ENCODE assay signal across 24 cellular contexts in the genomic region with DNA sequence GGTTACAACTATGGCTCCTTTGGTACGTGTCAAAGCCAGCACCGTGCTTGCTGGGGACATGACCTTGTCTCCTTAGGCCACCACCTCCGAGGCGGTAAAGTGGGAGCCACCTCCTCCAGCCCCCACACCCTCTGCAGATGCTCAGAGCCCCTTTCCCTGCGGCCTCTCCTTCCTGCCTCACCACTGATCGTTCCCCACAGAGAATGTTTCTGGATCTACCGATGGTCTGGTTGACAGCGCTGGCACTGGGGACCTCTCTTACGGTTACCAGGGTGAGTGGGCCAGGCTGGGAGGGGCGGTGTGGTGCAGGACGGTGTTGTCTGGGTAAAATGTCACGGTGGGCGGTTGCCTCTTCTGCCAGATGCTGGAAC. TPM values are rescaled to one million over a fixed set of nuclear protein-coding genes. Genes with fewer than 3 reads are reported as not detected.
DNase-seq lines count a peak whose midpoint lies in the region; ATAC-seq, FAIRE-seq and TF ChIP-seq lines count a peak whose summit lies in the region.
"Had no signal": no experiment of that assay in that cellular context is flagged by ENCODE, and none has a peak within 500 bp of the region (broad histone marks: within the 10 kb centered on the region; RNA-seq: fewer than 3 reads in every experiment).

No MANE protein-coding gene starts in this region.

- no peak for ATAC-seq in right lobe of liver
- ATAC-seq in HepG2: no peak
- ATAC-seq in activated CD4-positive, alpha-beta T cell treated with anti-CD3 and anti-CD28 coated beads for 36 hours: no peak
- no peak for ATAC-seq in GM18511 (IDR thresholded peaks at IDR 0.05; ENCODE audit: unreplicated experiment)
- ATAC-seq: activated T-helper 17 cell treated with anti-CD3 and anti-CD28 coated beads, Interleukin-2, amount 50 U/mL, for 72 hours; left lobe of liver had no signal

- H3K4me3 ChIP-seq in right lobe of liver (no peak overlapping the region), HepG2 (replicated peaks in 1 of 3; ENCODE audit: insufficient read depth in 1 of 3, low read depth in 2 of 3, low read length in 3 of 3) (no peak overlapping the region), colonic mucosa (no peak overlapping the region)
- H3K4me3 ChIP-seq: cardiac muscle cell, esophagus muscularis mucosa, thyroid gland had no signal

- no peak overlapping the region for H2AFZ ChIP-seq in HepG2 (ENCODE audit: low read length)

- peaks cover 0 to 67% (median 26%) of the 10 kb centered on the region in 4 donors for H3K36me3 ChIP-seq in right lobe of liver
- H3K36me3 ChIP-seq in HepG2 (replicated peaks in 1 of 2; ENCODE audit: control insufficient read depth in 1 of 2, insufficient read depth in 2 of 2, low read length in 2 of 2): peaks cover 9 to 23% of the 10 kb centered on the region in 2 experiments; a peak in 4 of 5 replicates
- no peaks in the 10 kb centered on the region for H3K36me3 ChIP-seq in colonic mucosa

- BruUV-seq in HepG2 (replicated peaks; lab: Mats Ljungman, UMichigan): no TSS peak

- TF ChIP-seq EP300 in HepG2 (IDR thresholded peaks at IDR 0.05; ENCODE audit: low read depth in 2 of 2, low read length in 2 of 2) (no peak), HepG2 (CRISPR knock-in tag; IDR thresholded peaks at IDR 0.05; ENCODE audit: borderline replicate concordance) (no peak)

- H3K79me2 ChIP-seq in HepG2 (ENCODE audit: insufficient read depth, low read length): no peaks in the 10 kb centered on the region

- no peaks in the 10 kb centered on the region for H3K27me3 Mint-ChIP-seq in neural crest cell (ENCODE audit: low read depth)
- H3K27me3 Mint-ChIP-seq in activated CD4-positive, alpha-beta T cell treated with anti-CD3 and anti-CD28 coated beads for 36 hours: no peaks in the 10 kb centered on the region
- H3K27me3 Mint-ChIP-seq: activated T-helper 17 cell treated with anti-CD3 and anti-CD28 coated beads, Interleukin-2, amount 50 U/mL, for 72 hours had no signal

- H3K4me3 Mint-ChIP-seq in neural crest cell: no peak overlapping the region
- no peak overlapping the region for H3K4me3 Mint-ChIP-seq in activated CD4-positive, alpha-beta T cell treated with anti-CD3 and anti-CD28 coated beads for 36 hours
- H3K4me3 Mint-ChIP-seq: activated T-helper 17 cell treated with anti-CD3 and anti-CD28 coated beads, Interleukin-2, amount 50 U/mL, for 72 hours had no signal

- H3K9ac ChIP-seq in HepG2 (ENCODE audit: insufficient read depth, low read depth, low read length): no peak overlapping the region
- H3K9ac ChIP-seq in colonic mucosa (ENCODE audit: low read depth in 2 of 2, low read length in 2 of 2): peak overlapping the region in 1 of 2 donors; percentile 26

- peaks cover 7% of the 10 kb centered on the region for H3K4me1 Mint-ChIP-seq in neural crest cell
- H3K4me1 Mint-ChIP-seq in activated CD4-positive, alpha-beta T cell treated with anti-CD3 and anti-CD28 coated beads for 36 hours: no peaks in the 10 kb centered on the region
- H3K4me1 Mint-ChIP-seq: activated T-helper 17 cell treated with anti-CD3 and anti-CD28 coated beads, Interleukin-2, amount 50 U/mL, for 72 hours had no signal

- no peaks in the 10 kb centered on the region for H3K9me3 ChIP-seq in right lobe of liver
- no peaks in the 10 kb centered on the region for H3K9me3 ChIP-seq in HepG2 (ENCODE audit: low read length)
- H3K9me3 ChIP-seq in colonic mucosa: no peaks in the 10 kb centered on the region
- H3K9me3 ChIP-seq: Caco-2, esophagus muscularis mucosa, thyroid gland had no signal

- WGBS in right lobe of liver (ENCODE audit: insufficient coverage, low coverage, low lambda C conversion rate, missing lambda C conversion rate): no CpG with 5 or more reads among the region's 13 CpGs
- WGBS in HepG2 (ENCODE audit: low lambda C conversion rate): 93% methylated on average over 13 of the region's 13 CpGs

- no peak for TF ChIP-seq POLR2A in right lobe of liver (IDR thresholded peaks at IDR 0.05)
- TF ChIP-seq POLR2A in HepG2 (IDR thresholded peaks at IDR 0.05; ENCODE audit: insufficient read depth in 1 of 2, low read depth in 2 of 2, low read length in 2 of 2): no peak
- no peak for TF ChIP-seq POLR2A in H54 (IDR thresholded peaks at IDR 0.05; ENCODE audit: low read depth, low read length)

- no peak overlapping the region for H3K4me2 ChIP-seq in HepG2 (ENCODE audit: low read depth, low read length)

- H3K27me3 ChIP-seq in right lobe of liver (no peaks in the 10 kb centered on the region), HepG2 (ENCODE audit: control insufficient read depth in 1 of 2, insufficient read depth in 2 of 2, low read length in 2 of 2) (no peaks in the 10 kb centered on the region), colonic mucosa (no peaks in the 10 kb centered on the region)
- H3K27me3 ChIP-seq: cardiac muscle cell, esophagus muscularis mucosa, thyroid gland had no signal

- CTCF ChIA-PET in HepG2 (lab: Yijun Ruan, JAX; ENCODE audit: low intra/inter-chr PET ratio, low total read pairs): no interaction called here
- CTCF ChIA-PET in activated CD4-positive, alpha-beta T cell treated with anti-CD3 and anti-CD28 coated beads for 36 hours (lab: Charles Lee): interaction anchor here (0.6 kb wide), 1 partner anchor 9 kb away, joined by 3 read pairs; a partner anchor contains a TSS

- H3K4me1 ChIP-seq in right lobe of liver (no peaks in the 10 kb centered on the region), HepG2 (ENCODE audit: insufficient read depth, low read length) (peaks cover 20% of the 10 kb centered on the region), colonic mucosa (no peaks in the 10 kb centered on the region)
- H3K4me1 ChIP-seq: thyroid gland had no signal

- H3K9me3 Mint-ChIP-seq in neural crest cell: no peaks in the 10 kb centered on the region
- H3K9me3 Mint-ChIP-seq in activated CD4-positive, alpha-beta T cell treated with anti-CD3 and anti-CD28 coated beads for 36 hours (ENCODE audit: low read depth): no peaks in the 10 kb centered on the region
- H3K9me3 Mint-ChIP-seq: activated T-helper 17 cell treated with anti-CD3 and anti-CD28 coated beads, Interleukin-2, amount 50 U/mL, for 72 hours had no signal

- H3K27ac ChIP-seq in right lobe of liver (no peak overlapping the region), HepG2 (ENCODE audit: extremely low read length, insufficient read depth, low read length) (no peak overlapping the region), colonic mucosa (no peak overlapping the region)
- H3K27ac ChIP-seq: cardiac muscle cell, thyroid gland had no signal

- no peak for TF ChIP-seq RAD21 in HepG2 (CRISPR knock-in tag; IDR thresholded peaks at IDR 0.05)

- in situ Hi-C loops in HepG2 (cut with HindIII; ENCODE audit: extremely low pct_ligation_motif_present, low pct_unique_long_range_greater_than_20kb): no loop called here

- FAIRE-seq in HepG2 (lab: Jason Lieb, UNC) (no peak), H54 (lab: Jason Lieb, UNC) (no peak)
- FAIRE-seq: GM18507 had no signal

- no peaks in the 10 kb centered on the region for H4K20me1 ChIP-seq in HepG2 (ENCODE audit: insufficient read depth, low read length)

- peak overlapping the region; percentile 12 for H3K27ac Mint-ChIP-seq in neural crest cell (ENCODE audit: unreplicated experiment)
- no peak overlapping the region for H3K27ac Mint-ChIP-seq in activated CD4-positive, alpha-beta T cell treated with anti-CD3 and anti-CD28 coated beads for 36 hours
- H3K27ac Mint-ChIP-seq: activated T-helper 17 cell treated with anti-CD3 and anti-CD28 coated beads, Interleukin-2, amount 50 U/mL, for 72 hours had no signal

- POLR2A ChIA-PET in HepG2 (lab: Yijun Ruan, JAX): no interaction called here
- POLR2A ChIA-PET in activated CD4-positive, alpha-beta T cell treated with anti-CD3 and anti-CD28 coated beads for 36 hours (lab: Charles Lee): no interaction called here

- TF ChIP-seq CTCF in right lobe of liver (IDR thresholded peaks at IDR 0.05): no peak
- no peak for TF ChIP-seq CTCF in HepG2 (CRISPR knock-in tag; IDR thresholded peaks at IDR 0.05)
- TF ChIP-seq CTCF in colonic mucosa (IDR thresholded peaks at IDR 0.05): no peak
- no peak for TF ChIP-seq CTCF in neural crest cell (conservative IDR thresholded peaks at IDR 0.05)

- intact Hi-C loops in right lobe of liver (cut with DNase I) (no loop called here), HepG2 (cut with micrococcal nuclease; ENCODE audit: unreplicated experiment) (no loop called here), colonic mucosa (cut with DNase I) (no loop called here)
- intact Hi-C loops in activated CD4-positive, alpha-beta T cell treated with anti-CD3 and anti-CD28 coated beads for 36 hours (cut with DNase I, micrococcal nuclease): no loop called here

- no peaks in the 10 kb centered on the region for H3K36me3 Mint-ChIP-seq in neural crest cell (ENCODE audit: low read depth)
- H3K36me3 Mint-ChIP-seq in activated CD4-positive, alpha-beta T cell treated with anti-CD3 and anti-CD28 coated beads for 36 hours (ENCODE audit: low read depth): peaks cover 2% of the 10 kb centered on the region

- DNase-seq in right lobe of liver (peak; percentile 14 to 37 (median 32)), HepG2 (ENCODE audit: low spot score) (no peak), colonic mucosa (peak; percentile 16), neural crest cell (ENCODE audit: low read depth, low spot score) (no peak), 8988T (no peak), H54 (ENCODE audit: insufficient read length, low spot score) (no peak)
- DNase-seq in activated CD4-positive, alpha-beta T cell treated with anti-CD3 and anti-CD28 coated beads for 36 hours: no peak
- DNase-seq: activated CD8-positive, alpha-beta memory T cell treated with anti-CD3 and anti-CD28 coated beads for 24 hours; effector CD4-positive, alpha-beta T cell; EL; NCI-H1417; NCI-H2171 treated with DMSO at 0.1 percent for 48 hours; NCI-H69; retina; SHP77 treated with DMSO at 0.1 percent for 48 hours; stimulated activated CD4-positive, alpha-beta T cell treated with anti-CD3 and anti-CD28 coated beads, Interleukin-15, amount 100 ng/mL, for 24 hours had no signal

RNA-seq across cellular contexts. Expression of a gene that starts 8.9 kb away (rescaled TPM):
- total RNA-seq in right lobe of liver (10 to 100 TPM; 24.6 to 49.9 (median 35.5) TPM), HepG2 (2016; rRNA removed; fragmentation: Illumina TruSeq; extraction: Trizol) (6.8 and 11.5 TPM in 2 replicates), colonic mucosa (10 to 100 TPM; 42.9 to 69.3 TPM), neural crest cell (33.5 and 37.6 TPM in 2 replicates)
- total RNA-seq in HepG2 (2016; cell fraction: cytosol; rRNA removed; fragmentation: Illumina TruSeq; extraction: Trizol; ENCODE audit: low read depth): 8.7 and 10.3 TPM in 2 replicates
- total RNA-seq in HepG2 (2016; cell fraction: insoluble cytoplasmic fraction; rRNA removed; fragmentation: Illumina TruSeq; extraction: Trizol): 6.4 and 12.0 TPM in 2 replicates
- total RNA-seq in HepG2 (2016; cell fraction: membrane; rRNA removed; fragmentation: Illumina TruSeq; extraction: Trizol): 8.6 and 9.5 TPM in 2 replicates
- 15.6 and 17.2 TPM in 2 replicates for total RNA-seq in HepG2 (2016; cell fraction: nucleus; rRNA removed; fragmentation: Illumina TruSeq; extraction: Trizol)
- polyA plus RNA-seq in HepG2 (2011; rRNA removed): 26.8 and 28.0 TPM in 2 replicates
- 10.5 and 14.3 TPM in 2 replicates for polyA plus RNA-seq in HepG2 (2011; cell fraction: cytosol; rRNA removed)
- 82.0 and 109 TPM in 2 replicates for polyA plus RNA-seq in HepG2 (2011; cell fraction: nucleus; rRNA removed)
- polyA plus RNA-seq in HepG2 (2012): 15.1 and 15.4 TPM in 2 replicates
- 1.9 and 2.2 TPM in 2 replicates for polyA plus RNA-seq in HepG2 (2016; cell fraction: cytosol; fragmentation: Illumina TruSeq; extraction: Trizol; ENCODE audit: low read depth)
- polyA plus RNA-seq in HepG2 (2016; cell fraction: insoluble cytoplasmic fraction; fragmentation: Illumina TruSeq; extraction: Trizol; ENCODE audit: low read depth): 7.8 and 8.9 TPM in 2 replicates
- 6.0 and 6.6 TPM in 2 replicates for polyA plus RNA-seq in HepG2 (2016; cell fraction: membrane; fragmentation: Illumina TruSeq; extraction: Trizol; ENCODE audit: low read depth)
- polyA plus RNA-seq in HepG2 (2016; cell fraction: nucleus; fragmentation: Illumina TruSeq; extraction: Trizol; ENCODE audit: insufficient read depth, low read depth): 24.9 and 26.7 TPM in 2 replicates
- polyA minus RNA-seq in HepG2 (2011; rRNA and poly(A)+ RNA removed; ENCODE audit: low replicate concordance): 25.1 and 71.4 TPM in 2 replicates
- polyA minus RNA-seq in HepG2 (2011; cell fraction: cytosol; rRNA and poly(A)+ RNA removed): 11.7 and 19.1 TPM in 2 replicates
- 32.3 and 34.8 TPM in 2 replicates for polyA minus RNA-seq in HepG2 (2011; cell fraction: nucleus; rRNA and poly(A)+ RNA removed)
- 10 to 100 TPM; 21.5 to 23.7 TPM for total RNA-seq in activated CD4-positive, alpha-beta T cell treated with anti-CD3 and anti-CD28 coated beads for 36 hours

RNA-seq across cellular contexts. Expression of a gene that starts 11.8 kb away (rescaled TPM):
- total RNA-seq in right lobe of liver (100 to 1,000 TPM in 4 of 6 experiments, 10 to 100 TPM in 2; 41.2 to 158 (median 112) TPM), HepG2 (2016; rRNA removed; fragmentation: Illumina TruSeq; extraction: Trizol) (75.4 and 93.7 TPM in 2 replicates), colonic mucosa (100 to 1,000 TPM in 1 of 2 donors, 10 to 100 TPM in 1; 86.8 to 989 TPM), neural crest cell (6.4 and 7.7 TPM in 2 replicates)
- total RNA-seq in HepG2 (2016; cell fraction: cytosol; rRNA removed; fragmentation: Illumina TruSeq; extraction: Trizol; ENCODE audit: low read depth): 15.8 and 16.5 TPM in 2 replicates
- 83.7 and 102 TPM in 2 replicates for total RNA-seq in HepG2 (2016; cell fraction: insoluble cytoplasmic fraction; rRNA removed; fragmentation: Illumina TruSeq; extraction: Trizol)
- total RNA-seq in HepG2 (2016; cell fraction: membrane; rRNA removed; fragmentation: Illumina TruSeq; extraction: Trizol): 20.1 and 22.3 TPM in 2 replicates
- total RNA-seq in HepG2 (2016; cell fraction: nucleus; rRNA removed; fragmentation: Illumina TruSeq; extraction: Trizol): 36.8 and 37.1 TPM in 2 replicates
- polyA plus RNA-seq in HepG2 (2011; rRNA removed): 12.6 and 14.1 TPM in 2 replicates
- 11.6 and 11.8 TPM in 2 replicates for polyA plus RNA-seq in HepG2 (2011; cell fraction: cytosol; rRNA removed)
- polyA plus RNA-seq in HepG2 (2011; cell fraction: nucleus; rRNA removed): 25.0 and 34.5 TPM in 2 replicates
- polyA plus RNA-seq in HepG2 (2012): 3.6 and 5.8 TPM in 2 replicates
- 19.4 and 20.0 TPM in 2 replicates for polyA plus RNA-seq in HepG2 (2016; cell fraction: cytosol; fragmentation: Illumina TruSeq; extraction: Trizol; ENCODE audit: low read depth)
- polyA plus RNA-seq in HepG2 (2016; cell fraction: insoluble cytoplasmic fraction; fragmentation: Illumina TruSeq; extraction: Trizol; ENCODE audit: low read depth): 110 TPM in 2 replicates
- 20.4 and 20.8 TPM in 2 replicates for polyA plus RNA-seq in HepG2 (2016; cell fraction: membrane; fragmentation: Illumina TruSeq; extraction: Trizol; ENCODE audit: low read depth)
- polyA plus RNA-seq in HepG2 (2016; cell fraction: nucleus; fragmentation: Illumina TruSeq; extraction: Trizol; ENCODE audit: insufficient read depth, low read depth): 55.4 and 61.9 TPM in 2 replicates
- polyA minus RNA-seq in HepG2 (2011; rRNA and poly(A)+ RNA removed; ENCODE audit: low replicate concordance): 1.5 and 8.0 TPM in 2 replicates
- polyA minus RNA-seq in HepG2 (2011; cell fraction: cytosol; rRNA and poly(A)+ RNA removed): 2.4 and 3.3 TPM in 2 replicates
- polyA minus RNA-seq in HepG2 (2011; cell fraction: nucleus; rRNA and poly(A)+ RNA removed): 5.0 and 7.5 TPM in 2 replicates
- 1 to 10 TPM; 1.6 to 2.0 TPM for total RNA-seq in activated CD4-positive, alpha-beta T cell treated with anti-CD3 and anti-CD28 coated beads for 36 hours

RNA-seq across cellular contexts. Expression of a gene that starts 43.3 kb away (rescaled TPM):
- total RNA-seq in right lobe of liver (10 to 100 TPM; 22.2 to 39.1 (median 29.3) TPM), HepG2 (2016; rRNA removed; fragmentation: Illumina TruSeq; extraction: Trizol) (104 and 178 TPM in 2 replicates), colonic mucosa (10 to 100 TPM; 76.4 to 80.5 TPM), neural crest cell (132 and 134 TPM in 2 replicates)
- 34.4 and 37.3 TPM in 2 replicates for total RNA-seq in HepG2 (2016; cell fraction: cytosol; rRNA removed; fragmentation: Illumina TruSeq; extraction: Trizol; ENCODE audit: low read depth)
- total RNA-seq in HepG2 (2016; cell fraction: insoluble cytoplasmic fraction; rRNA removed; fragmentation: Illumina TruSeq; extraction: Trizol): 107 and 164 TPM in 2 replicates
- total RNA-seq in HepG2 (2016; cell fraction: membrane; rRNA removed; fragmentation: Illumina TruSeq; extraction: Trizol): 37.1 and 43.1 TPM in 2 replicates
- total RNA-seq in HepG2 (2016; cell fraction: nucleus; rRNA removed; fragmentation: Illumina TruSeq; extraction: Trizol): 42.3 and 46.9 TPM in 2 replicates
- 27.0 and 28.8 TPM in 2 replicates for polyA plus RNA-seq in HepG2 (2011; rRNA removed)
- polyA plus RNA-seq in HepG2 (2011; cell fraction: cytosol; rRNA removed): 21.8 and 24.3 TPM in 2 replicates
- 15.1 and 15.4 TPM in 2 replicates for polyA plus RNA-seq in HepG2 (2011; cell fraction: nucleus; rRNA removed)
- 23.9 and 26.9 TPM in 2 replicates for polyA plus RNA-seq in HepG2 (2012)
- 2.7 and 3.0 TPM in 2 replicates for polyA plus RNA-seq in HepG2 (2016; cell fraction: cytosol; fragmentation: Illumina TruSeq; extraction: Trizol; ENCODE audit: low read depth)
- 70.7 and 75.2 TPM in 2 replicates for polyA plus RNA-seq in HepG2 (2016; cell fraction: insoluble cytoplasmic fraction; fragmentation: Illumina TruSeq; extraction: Trizol; ENCODE audit: low read depth)
- 12.5 and 14.8 TPM in 2 replicates for polyA plus RNA-seq in HepG2 (2016; cell fraction: membrane; fragmentation: Illumina TruSeq; extraction: Trizol; ENCODE audit: low read depth)
- polyA plus RNA-seq in HepG2 (2016; cell fraction: nucleus; fragmentation: Illumina TruSeq; extraction: Trizol; ENCODE audit: insufficient read depth, low read depth): 26.9 and 30.3 TPM in 2 replicates
- polyA minus RNA-seq in HepG2 (2011; rRNA and poly(A)+ RNA removed; ENCODE audit: low replicate concordance): 84.0 and 119 TPM in 2 replicates
- polyA minus RNA-seq in HepG2 (2011; cell fraction: cytosol; rRNA and poly(A)+ RNA removed): 68.8 and 69.8 TPM in 2 replicates
- 42.0 and 56.1 TPM in 2 replicates for polyA minus RNA-seq in HepG2 (2011; cell fraction: nucleus; rRNA and poly(A)+ RNA removed)
- 10 to 100 TPM; 44.8 to 57.5 TPM for total RNA-seq in activated CD4-positive, alpha-beta T cell treated with anti-CD3 and anti-CD28 coated beads for 36 hours

RNA-seq across cellular contexts. Expression of a gene that starts 44.5 kb away (rescaled TPM):
- 10 to 100 TPM; 19.3 to 28.5 (median 25.8) TPM for total RNA-seq in right lobe of liver
- 6.8 and 13.8 TPM in 2 replicates for total RNA-seq in HepG2 (2016; rRNA removed; fragmentation: Illumina TruSeq; extraction: Trizol)
- 7.8 and 8.9 TPM in 2 replicates for total RNA-seq in HepG2 (2016; cell fraction: cytosol; rRNA removed; fragmentation: Illumina TruSeq; extraction: Trizol; ENCODE audit: low read depth)
- total RNA-seq in HepG2 (2016; cell fraction: insoluble cytoplasmic fraction; rRNA removed; fragmentation: Illumina TruSeq; extraction: Trizol): 8.1 and 12.0 TPM in 2 replicates
- 6.1 and 6.3 TPM in 2 replicates for total RNA-seq in HepG2 (2016; cell fraction: membrane; rRNA removed; fragmentation: Illumina TruSeq; extraction: Trizol)
- total RNA-seq in HepG2 (2016; cell fraction: nucleus; rRNA removed; fragmentation: Illumina TruSeq; extraction: Trizol): 16.5 and 17.3 TPM in 2 replicates
- 13.4 and 14.4 TPM in 2 replicates for polyA plus RNA-seq in HepG2 (2011; rRNA removed)
- 6.8 and 10.0 TPM in 2 replicates for polyA plus RNA-seq in HepG2 (2011; cell fraction: cytosol; rRNA removed)
- polyA plus RNA-seq in HepG2 (2011; cell fraction: nucleus; rRNA removed): 63.6 and 86.3 TPM in 2 replicates
- polyA plus RNA-seq in HepG2 (2012): 4.8 and 7.7 TPM in 2 replicates
- 1.6 and 1.8 TPM in 2 replicates for polyA plus RNA-seq in HepG2 (2016; cell fraction: cytosol; fragmentation: Illumina TruSeq; extraction: Trizol; ENCODE audit: low read depth)
- polyA plus RNA-seq in HepG2 (2016; cell fraction: insoluble cytoplasmic fraction; fragmentation: Illumina TruSeq; extraction: Trizol; ENCODE audit: low read depth): 7.1 and 8.6 TPM in 2 replicates
- polyA plus RNA-seq in HepG2 (2016; cell fraction: membrane; fragmentation: Illumina TruSeq; extraction: Trizol; ENCODE audit: low read depth): 3.0 and 4.2 TPM in 2 replicates
- polyA plus RNA-seq in HepG2 (2016; cell fraction: nucleus; fragmentation: Illumina TruSeq; extraction: Trizol; ENCODE audit: insufficient read depth, low read depth): 59.8 and 63.8 TPM in 2 replicates
- 16.5 and 37.7 TPM in 2 replicates for polyA minus RNA-seq in HepG2 (2011; rRNA and poly(A)+ RNA removed; ENCODE audit: low replicate concordance)
- 3.3 and 6.0 TPM in 2 replicates for polyA minus RNA-seq in HepG2 (2011; cell fraction: cytosol; rRNA and poly(A)+ RNA removed)
- 13.0 and 13.4 TPM in 2 replicates for polyA minus RNA-seq in HepG2 (2011; cell fraction: nucleus; rRNA and poly(A)+ RNA removed)
- total RNA-seq in colonic mucosa: 100 to 1,000 TPM; 111 to 195 TPM
- 49.7 and 53.1 TPM in 2 replicates for total RNA-seq in neural crest cell
- total RNA-seq in activated CD4-positive, alpha-beta T cell treated with anti-CD3 and anti-CD28 coated beads for 36 hours: 10 to 100 TPM; 95.0 to 96.2 TPM

RNA-seq across cellular contexts. Expression of a gene that starts 45.1 kb away (rescaled TPM):
- total RNA-seq in right lobe of liver: 1 to 10 TPM; 5.6 to 9.4 (median 7.3) TPM
- 10.7 and 12.4 TPM in 2 replicates for total RNA-seq in HepG2 (2016; rRNA removed; fragmentation: Illumina TruSeq; extraction: Trizol)
- 4.7 and 5.5 TPM in 2 replicates for total RNA-seq in HepG2 (2016; cell fraction: cytosol; rRNA removed; fragmentation: Illumina TruSeq; extraction: Trizol; ENCODE audit: low read depth)
- 10.0 and 10.5 TPM in 2 replicates for total RNA-seq in HepG2 (2016; cell fraction: insoluble cytoplasmic fraction; rRNA removed; fragmentation: Illumina TruSeq; extraction: Trizol)
- 8.0 and 9.2 TPM in 2 replicates for total RNA-seq in HepG2 (2016; cell fraction: membrane; rRNA removed; fragmentation: Illumina TruSeq; extraction: Trizol)
- 11.2 and 11.4 TPM in 2 replicates for total RNA-seq in HepG2 (2016; cell fraction: nucleus; rRNA removed; fragmentation: Illumina TruSeq; extraction: Trizol)
- 12.6 and 12.8 TPM in 2 replicates for polyA plus RNA-seq in HepG2 (2011; rRNA removed)
- polyA plus RNA-seq in HepG2 (2011; cell fraction: cytosol; rRNA removed): 5.0 and 8.9 TPM in 2 replicates
- 20.8 and 21.2 TPM in 2 replicates for polyA plus RNA-seq in HepG2 (2011; cell fraction: nucleus; rRNA removed)
- 9.1 and 10.6 TPM in 2 replicates for polyA plus RNA-seq in HepG2 (2012)
- 2.7 and 3.1 TPM in 2 replicates for polyA plus RNA-seq in HepG2 (2016; cell fraction: cytosol; fragmentation: Illumina TruSeq; extraction: Trizol; ENCODE audit: low read depth)
- 10.6 and 13.7 TPM in 2 replicates for polyA plus RNA-seq in HepG2 (2016; cell fraction: insoluble cytoplasmic fraction; fragmentation: Illumina TruSeq; extraction: Trizol; ENCODE audit: low read depth)
- polyA plus RNA-seq in HepG2 (2016; cell fraction: membrane; fragmentation: Illumina TruSeq; extraction: Trizol; ENCODE audit: low read depth): 4.7 and 5.8 TPM in 2 replicates
- 26.2 and 27.4 TPM in 2 replicates for polyA plus RNA-seq in HepG2 (2016; cell fraction: nucleus; fragmentation: Illumina TruSeq; extraction: Trizol; ENCODE audit: insufficient read depth, low read depth)
- polyA minus RNA-seq in HepG2 (2011; rRNA and poly(A)+ RNA removed; ENCODE audit: low replicate concordance): 20.7 and 43.7 TPM in 2 replicates
- 10.5 and 12.9 TPM in 2 replicates for polyA minus RNA-seq in HepG2 (2011; cell fraction: cytosol; rRNA and poly(A)+ RNA removed)
- polyA minus RNA-seq in HepG2 (2011; cell fraction: nucleus; rRNA and poly(A)+ RNA removed): 18.7 and 20.5 TPM in 2 replicates
- 10 to 100 TPM; 20.0 to 20.3 TPM for total RNA-seq in colonic mucosa
- total RNA-seq in neural crest cell: 47.2 and 47.5 TPM in 2 replicates
- 10 to 100 TPM; 19.3 to 24.6 TPM for total RNA-seq in activated CD4-positive, alpha-beta T cell treated with anti-CD3 and anti-CD28 coated beads for 36 hours

Comparison
In these comparisons a context has a peak if more than half of its experiments do, and no peak if none do; other contexts are left out.
1. DNase-seq: peak in right lobe of liver (3 of 3) and colonic mucosa (single experiment); none in HepG2 (single experiment), neural crest cell (single experiment), activated CD4-positive, alpha-beta T cell treated with anti-CD3 and anti-CD28 coated beads for 36 hours (single experiment), 8988T (single experiment) and H54 (single experiment).